In the genomic region with DNA sequence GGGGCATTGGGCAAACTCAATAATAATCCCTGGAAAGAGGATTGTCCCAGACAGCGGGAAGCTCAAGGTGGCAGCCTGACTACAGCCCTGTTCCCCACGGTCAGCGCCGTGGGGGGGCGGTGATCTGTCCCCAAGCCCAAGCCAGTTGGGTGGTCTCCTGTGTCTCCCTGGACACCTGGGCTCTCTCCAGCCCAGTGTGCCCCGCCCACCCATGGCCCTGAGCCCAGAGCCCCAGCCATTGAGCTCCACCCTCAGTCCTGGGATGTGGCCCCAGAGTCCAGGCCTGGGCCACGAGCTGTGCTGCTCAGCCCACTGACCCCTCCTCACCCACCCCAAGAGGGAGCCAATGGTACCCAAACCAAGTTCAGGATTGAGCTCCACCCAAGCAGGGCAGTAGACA, we compare ENCODE assay signal across 28 cellular contexts. TPM values are rescaled to one million over a fixed set of nuclear protein-coding genes. Genes with fewer than 3 reads are reported as not detected.
DNase-seq lines count a peak whose midpoint lies in the region; ATAC-seq and TF ChIP-seq lines count a peak whose summit lies in the region.
"Had no signal": no experiment of that assay in that cellular context is flagged by ENCODE, and none has a peak within 500 bp of the region (broad histone marks: within the 10 kb centered on the region; RNA-seq: fewer than 3 reads in every experiment).

No MANE protein-coding gene starts in this region.

- H3K4me1 Mint-ChIP-seq in nephron (peaks cover 61% of the 10 kb centered on the region), GM23338 (peaks cover 40% of the 10 kb centered on the region)
- H3K4me1 Mint-ChIP-seq: activated naive CD4-positive, alpha-beta T cell treated with anti-CD3 and anti-CD28 coated beads, Interleukin-2, amount 50 U/mL, for 24 hours had no signal

- ATAC-seq in Right ventricle myocardium superior (ENCODE audit: poor library complexity) (peak; percentile 5), Right ventricle myocardium inferior (no peak), left ventricle myocardium superior (peak; percentile 10), upper lobe of right lung (peak; percentile 3), GM23338 (no peak)
- ATAC-seq: activated CD8-positive, alpha-beta T cell treated with anti-CD3 and anti-CD28 coated beads for 36 hours; CD8-positive, alpha-beta T cell; gastrocnemius medialis had no signal

- no peaks in the 10 kb centered on the region for H3K9me2 ChIP-seq in GM23338 (ENCODE audit: insufficient read depth)

- intact Hi-C loops in Right ventricle myocardium superior (cut with DNase I) = no loop called here
- intact Hi-C loops in Right ventricle myocardium inferior (cut with DNase I) = no loop called here
- intact Hi-C loops in left ventricle myocardium superior (cut with micrococcal nuclease) = no loop called here
- intact Hi-C loops in upper lobe of right lung (cut with DNase I) = no loop called here

- no peaks in the 10 kb centered on the region for H3K27me3 Mint-ChIP-seq in nephron (ENCODE audit: low read depth)
- peaks cover 13% of the 10 kb centered on the region for H3K27me3 Mint-ChIP-seq in GM23338 (ENCODE audit: insufficient read depth, low read depth, poor library complexity)
- H3K27me3 Mint-ChIP-seq: activated CD8-positive, alpha-beta T cell treated with anti-CD3 and anti-CD28 coated beads for 36 hours; activated naive CD4-positive, alpha-beta T cell treated with anti-CD3 and anti-CD28 coated beads, Interleukin-2, amount 50 U/mL, for 24 hours had no signal

- TF ChIP-seq CTCF in nephron (IDR thresholded peaks at IDR 0.05; ENCODE audit: unreplicated experiment in 3 of 3) (no peak), upper lobe of right lung (IDR thresholded peaks at IDR 0.05) (no peak), GM23338 (conservative IDR thresholded peaks at IDR 0.05; ENCODE audit: low read depth in 2 of 2) (no peak)

- DNase-seq in Right ventricle myocardium superior (no peak), Right ventricle myocardium inferior (ENCODE audit: missing footprints) (no peak), left ventricle myocardium superior (peak; percentile 59), upper lobe of right lung (no peak), SIG-M5 (lab: John Stamatoyannopoulos, UW) (no peak), GM23338 (ENCODE audit: low spot score) (no peak)
- DNase-seq in activated CD4-positive, alpha-beta T cell treated with anti-CD3 and anti-CD28 coated beads for 1 hour = no peak
- DNase-seq: 8988T; activated CD8-positive, alpha-beta T cell treated with anti-CD3 and anti-CD28 coated beads for 36 hours; AML-193; CD8-positive, alpha-beta T cell; DMS 273 treated with DMSO at 0.1 percent for 48 hours; gastrocnemius medialis; HCEC 1CT; KBM-7; MM.1S; NCI-H1417 treated with DMSO at 0.1 percent for 48 hours; NCI-H2081; NCI-H446; stimulated activated CD4-positive, alpha-beta T cell treated with anti-CD3 and anti-CD28 coated beads, Interleukin-4, amount 100 ng/mL, for 24 hours; stimulated activated naive CD4-positive, alpha-beta T cell treated with Interleukin-2 at 50 U/mL for 16 hours; T-helper 2 cell had no signal

- H4K20me1 ChIP-seq in GM23338 (replicated peaks; ENCODE audit: insufficient read depth) = 0 out of 2 replicates have a peak, but pooled peaks cover 5% of the 10 kb centered on the region

- no peak overlapping the region for H3K4me2 ChIP-seq in GM23338

- H3K9me3 Mint-ChIP-seq in nephron (no peaks in the 10 kb centered on the region), GM23338 (no peaks in the 10 kb centered on the region)
- H3K9me3 Mint-ChIP-seq: activated CD8-positive, alpha-beta T cell treated with anti-CD3 and anti-CD28 coated beads for 36 hours; activated naive CD4-positive, alpha-beta T cell treated with anti-CD3 and anti-CD28 coated beads, Interleukin-2, amount 50 U/mL, for 24 hours; activated T-helper 2 cell treated with anti-CD3 and anti-CD28 coated beads, Interferon-gamma antibody, Interleukin-2, Interleukin-4, amounts not matched to agents 10 μg/mL and 5 μg/mL and 100 μg/mL, durations not matched to agents 14 hours and 24 hours and 36 hours; CD8-positive, alpha-beta T cell had no signal

- H3K27me3 ChIP-seq in upper lobe of right lung = no peaks in the 10 kb centered on the region
- no peaks in the 10 kb centered on the region for H3K27me3 ChIP-seq in GM23338 (ENCODE audit: insufficient read depth)
- H3K27me3 ChIP-seq: cardiac muscle cell, gastrocnemius medialis had no signal

- H3K27ac ChIP-seq in upper lobe of right lung (no peak overlapping the region), GM23338 (ENCODE audit: low read depth) (no peak overlapping the region)
- H3K27ac ChIP-seq: cardiac muscle cell, parathyroid adenoma had no signal

- H3K4me3 Mint-ChIP-seq in nephron (peak overlapping the region; percentile 79 to 92 (median 90)), GM23338 (no peak overlapping the region)
- H3K4me3 Mint-ChIP-seq: activated CD8-positive, alpha-beta T cell treated with anti-CD3 and anti-CD28 coated beads for 36 hours; activated naive CD4-positive, alpha-beta T cell treated with anti-CD3 and anti-CD28 coated beads, Interleukin-2, amount 50 U/mL, for 24 hours; CD8-positive, alpha-beta T cell had no signal

- no peak overlapping the region for H2AFZ ChIP-seq in GM23338
- H2AFZ ChIP-seq: parathyroid adenoma had no signal

- H3K4me1 ChIP-seq in upper lobe of right lung (peaks cover 16% of the 10 kb centered on the region), GM23338 (ENCODE audit: insufficient read depth) (peaks cover 25% of the 10 kb centered on the region)
- H3K4me1 ChIP-seq: parathyroid adenoma had no signal

- H3K36me3 Mint-ChIP-seq in nephron (ENCODE audit: low read depth) (peaks cover 46% of the 10 kb centered on the region), GM23338 (ENCODE audit: low read depth) (peaks cover 34% of the 10 kb centered on the region)

- 0 out of 2 replicates have a peak, but pooled peaks cover 3% of the 10 kb centered on the region for H3F3A ChIP-seq in GM23338 (replicated peaks; ENCODE audit: low read depth)

- no peaks in the 10 kb centered on the region for H3K9me3 ChIP-seq in upper lobe of right lung
- H3K9me3 ChIP-seq: gastrocnemius medialis, thoracic aorta had no signal

- peaks cover 96% of the 10 kb centered on the region for H3K36me3 ChIP-seq in upper lobe of right lung
- H3K36me3 ChIP-seq in GM23338 (ENCODE audit: insufficient read depth) = no peaks in the 10 kb centered on the region

- no peak overlapping the region for H3K4me3 ChIP-seq in upper lobe of right lung
- H3K4me3 ChIP-seq in GM23338 = no peak overlapping the region
- H3K4me3 ChIP-seq: cardiac muscle cell, thoracic aorta had no signal

- no peaks in the 10 kb centered on the region for H3K79me2 ChIP-seq in GM23338 (replicated peaks; ENCODE audit: insufficient read depth)
- H3K79me2 ChIP-seq: parathyroid adenoma had no signal

- H3K27ac Mint-ChIP-seq in nephron (peak overlapping the region; percentile 98 to 99 (median 99)), GM23338 (no peak overlapping the region)
- H3K27ac Mint-ChIP-seq: activated CD8-positive, alpha-beta T cell treated with anti-CD3 and anti-CD28 coated beads for 36 hours; activated naive CD4-positive, alpha-beta T cell treated with anti-CD3 and anti-CD28 coated beads, Interleukin-2, amount 50 U/mL, for 24 hours; activated T-helper 2 cell treated with anti-CD3 and anti-CD28 coated beads, Interferon-gamma antibody, Interleukin-2, Interleukin-4, amounts not matched to agents 10 μg/mL and 5 μg/mL and 100 μg/mL, durations not matched to agents 14 hours and 24 hours and 36 hours; CD8-positive, alpha-beta T cell had no signal

TF ChIP-seq in GM23338, 12 proteins besides CTCF, POLR2A, EP300 and RAD21:
- TF ChIP-seq ZNF331 (CRISPR knock-in tag; IDR thresholded peaks at IDR 0.05; ENCODE audit: low read depth) = no peak

RNA-seq across cellular contexts. Expression of gene PDE2A, which starts 27.9 kb away (rescaled TPM):
- total RNA-seq in Right ventricle myocardium superior (38.5 TPM), Right ventricle myocardium inferior (41.2 TPM), left ventricle myocardium superior (30.0 TPM), upper lobe of right lung (27.3 TPM)
- total RNA-seq in GM23338 (2014; rRNA removed; shearing (Covaris generic)) = 8.2 and 16.2 TPM in 2 replicates
- 4.1 and 4.3 TPM in 2 replicates for polyA plus RNA-seq in GM23338 (2016; fragmentation: Nextera tagmentation; extraction: Ambion mirVana)
- polyA plus RNA-seq: cardiac muscle cell had no signal

RNA-seq across cellular contexts. Expression of gene ARAP1, which starts 50.1 kb away (rescaled TPM):
- 58.0 TPM for total RNA-seq in Right ventricle myocardium superior
- total RNA-seq in Right ventricle myocardium inferior = 55.2 TPM
- total RNA-seq in left ventricle myocardium superior = 58.9 TPM
- 226 TPM for total RNA-seq in upper lobe of right lung
- 110 and 116 TPM in 2 replicates for total RNA-seq in GM23338 (2014; rRNA removed; shearing (Covaris generic))
- polyA plus RNA-seq in GM23338 (2016; fragmentation: Nextera tagmentation; extraction: Ambion mirVana) = 21.4 and 24.5 TPM in 2 replicates

Comparison
In these comparisons a context has a peak if more than half of its experiments do, and no peak if none do; other contexts are left out.
1. ATAC-seq: peak in Right ventricle myocardium superior (single experiment), left ventricle myocardium superior (single experiment) and upper lobe of right lung (single experiment); none in Right ventricle myocardium inferior (single experiment) and GM23338 (single experiment).